In genomic region chr15:90869601-90870353, GRCh38 we compare ENCODE assay signal across 8 cellular contexts. TPM values are rescaled to one million over a fixed set of nuclear protein-coding genes. Genes with fewer than 3 reads are reported as not detected.
A peak's percentile ranks its signal among the peaks of the same experiment; 100 is the strongest.
DNase-seq lines count a peak whose midpoint lies in the region; ATAC-seq, FAIRE-seq and TF ChIP-seq lines count a peak whose summit lies in the region.

No MANE protein-coding gene starts in this region.

- no peak for TF ChIP-seq CTCF in K562 (IDR thresholded peaks at IDR 0.05 in 2 of 3, conservative IDR thresholded peaks at IDR 0.05 in 1 of 3; ENCODE audit: insufficient read depth in 2 of 3, low read depth in 1 of 3, low read length in 3 of 3)

- no peaks in the 10 kb centered on the region; a peak in 1 of 5 replicates for H3K27me3 ChIP-seq in K562 (ENCODE audit: control insufficient read depth in 2 of 2, insufficient read depth in 2 of 2, low read length in 2 of 2)
- no peaks in the 10 kb centered on the region for H3K27me3 ChIP-seq in skeletal muscle satellite cell (ENCODE audit: control insufficient read depth, insufficient read depth, low read length)

- no peaks in the 10 kb centered on the region for H3K9me1 ChIP-seq in K562 (ENCODE audit: control insufficient read depth, insufficient read depth, low read length)

- H3K4me3 ChIP-seq in K562 (peak overlapping the region; percentile 78), skeletal muscle satellite cell (ENCODE audit: low read length) (peak overlapping the region; percentile 97)

- peak; percentile 75 for TF ChIP-seq POLR2A in K562 (conservative IDR thresholded peaks at IDR 0.05)

- peak overlapping the region; percentile 96 for H3K27ac ChIP-seq in K562 (ENCODE audit: extremely low read depth, low read depth, low read length)

- BruUV-seq in K562 (replicated peaks; lab: Mats Ljungman, UMichigan): no TSS peak

- peak overlapping the region; percentile 62 for H2AFZ ChIP-seq in K562 (ENCODE audit: low read depth, low read length)

- intact Hi-C loops in K562 (cut with micrococcal nuclease): loop anchor here (1.0 to 5.0 kb wide), 4 partner anchors 28 to 217 kb away; partner anchors contain the start of gene BLM

- DNase-seq in activated CD8-positive, alpha-beta memory T cell treated with anti-CD3 and anti-CD28 coated beads for 24 hours: peak; percentile 75
- no peak for DNase-seq in activated CD8-positive, alpha-beta memory T cell treated with anti-CD3 and anti-CD28 coated beads, Interleukin-2, amount 50 U/mL, for 48 hours
- DNase-seq in RKO (ENCODE audit: low spot score) (peak; percentile 94), K562 (ENCODE audit: extremely low read depth in 1 of 4, low spot score in 3 of 4) (peak; percentile 73 to 93 (median 74)), iPS-NIHi11 (ENCODE audit: low spot score) (peak; percentile 42), superior temporal gyrus (ENCODE audit: extremely low spot score) (no peak), DMS79 (lab: John Stamatoyannopoulos, UW) (no peak)

- H3K4me2 ChIP-seq in K562 (ENCODE audit: insufficient read depth, low read length) (peak overlapping the region; percentile 91), skeletal muscle satellite cell (ENCODE audit: low read length) (peak overlapping the region; percentile 96)

- H3K9me3 ChIP-seq in K562 (replicated peaks; ENCODE audit: control insufficient read depth, insufficient read depth, low read depth, low read length) (no peaks in the 10 kb centered on the region), skeletal muscle satellite cell (replicated peaks; ENCODE audit: low read length) (no peaks in the 10 kb centered on the region)

- 4% methylated on average over 9 of the region's 9 CpGs for WGBS in K562 (ENCODE audit: insufficient coverage, low coverage, missing lambda C conversion rate)

- H3K4me1 ChIP-seq in K562 (replicated peaks in 1 of 2; ENCODE audit: control insufficient read depth in 2 of 2, insufficient read depth in 2 of 2, low read length in 2 of 2) (peaks cover 67 to 77% of the 10 kb centered on the region in 2 experiments), skeletal muscle satellite cell (ENCODE audit: control insufficient read depth, insufficient read depth, low read length) (peaks cover 55% of the 10 kb centered on the region)

- peaks cover 12% of the 10 kb centered on the region; the same call in 1 of the 2 replicates for H4K20me1 ChIP-seq in K562 (replicated peaks; ENCODE audit: control insufficient read depth, insufficient read depth, low read length)

- FAIRE-seq in K562 (lab: Jason Lieb, UNC): peak; percentile 95

- in situ Hi-C loops in K562 (cut with MboI): no loop called here

- POLR2A ChIA-PET in K562 (lab: Yijun Ruan, JAX): interaction anchor here (0.6 to 2.2 kb wide), 10 partner anchors 12 to 913 kb away, joined by 3 to 10 read pairs (median 4); no protein-coding TSS in a partner anchor

- peak overlapping the region; percentile 74 to 96 for H3K9ac ChIP-seq in K562 (ENCODE audit: insufficient read depth in 1 of 2, low read depth in 2 of 2, low read length in 2 of 2)
- H3K9ac ChIP-seq in skeletal muscle satellite cell (ENCODE audit: low read depth, low read length): peak overlapping the region; percentile 95

- peaks cover 17% of the 10 kb centered on the region for H3K36me3 ChIP-seq in K562 (ENCODE audit: control insufficient read depth, insufficient read depth, low read length)
- H3K36me3 ChIP-seq in skeletal muscle satellite cell (ENCODE audit: insufficient read depth, low read length): no peaks in the 10 kb centered on the region

- TF ChIP-seq EP300 in K562 (IDR thresholded peaks at IDR 0.05; ENCODE audit: low read length): no peak; the same call in 1 of the 2 replicates

- CTCF ChIA-PET in K562 (lab: Yijun Ruan, JAX; ENCODE audit: low intra/inter-chr PET ratio): no interaction called here

- H3K79me2 ChIP-seq in K562 (ENCODE audit: control insufficient read depth, insufficient read depth, low read length): peaks cover 50% of the 10 kb centered on the region

- peak in 1 of 2 experiments; percentile 22; a peak in 2 of 4 replicates for TF ChIP-seq RAD21 in K562 (CRISPR knock-in tag; conservative IDR thresholded peaks at IDR 0.05 in 1 of 2, IDR thresholded peaks at IDR 0.05 in 1 of 2)

- ATAC-seq in K562: peak; percentile 68

TF ChIP-seq in K562, 482 proteins besides CTCF, POLR2A, EP300 and RAD21 (continues in another document):
- 0 out of 2 replicates have a peak, but pooled peaks have one; percentile 32 for TF ChIP-seq RB1 (IDR thresholded peaks at IDR 0.05; ENCODE audit: low read depth)
- TF ChIP-seq FOXK2 (conservative IDR thresholded peaks at IDR 0.05 in 1 of 2, IDR thresholded peaks at IDR 0.05 in 1 of 2; ENCODE audit: low read depth in 2 of 2): peak; percentile 44 to 55; a peak in 2 of 4 replicates
- TF ChIP-seq ZNF644 (tag; IDR thresholded peaks at IDR 0.05; ENCODE audit: low read depth): 0 out of 2 replicates have a peak, but pooled peaks have one; percentile 60
- TF ChIP-seq, protein P1, sequence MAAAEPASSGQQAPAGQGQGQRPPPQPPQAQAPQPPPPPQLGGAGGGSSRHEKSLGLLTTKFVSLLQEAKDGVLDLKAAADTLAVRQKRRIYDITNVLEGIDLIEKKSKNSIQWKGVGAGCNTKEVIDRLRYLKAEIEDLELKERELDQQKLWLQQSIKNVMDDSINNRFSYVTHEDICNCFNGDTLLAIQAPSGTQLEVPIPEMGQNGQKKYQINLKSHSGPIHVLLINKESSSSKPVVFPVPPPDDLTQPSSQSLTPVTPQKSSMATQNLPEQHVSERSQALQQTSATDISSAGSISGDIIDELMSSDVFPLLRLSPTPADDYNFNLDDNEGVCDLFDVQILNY (CRISPR knock-in tag; IDR thresholded peaks at IDR 0.05): no peak

RNA-seq across cellular contexts. Expression of gene FURIN, which starts 1.4 kb away (rescaled TPM):
- total RNA-seq in K562 (2011; cell fraction: chromatin; rRNA removed; ENCODE audit: low replicate concordance): 29.3 and 88.9 TPM in 2 replicates
- total RNA-seq in K562 (2011; cell fraction: nucleolus; rRNA removed): 101 and 110 TPM in 2 replicates
- total RNA-seq in K562 (2011; cell fraction: nucleoplasm; rRNA removed): 63.1 TPM in 2 replicates
- 49.9 and 69.9 TPM in 2 replicates for total RNA-seq in K562 (2014; rRNA removed)
- 10.0 and 11.7 TPM in 2 replicates for total RNA-seq in K562 (2014; rRNA removed; fragmentation: Illumina TruSeq; extraction: Trizol)
- 34.8 and 36.0 TPM in 2 replicates for total RNA-seq in K562 (2015; rRNA removed; fragmentation: Illumina TruSeq; extraction: Trizol)
- total RNA-seq in K562 (2021): 93.5 and 99.9 TPM in 2 replicates
- 22.4 and 30.8 TPM in 2 replicates for polyA plus RNA-seq in K562 (2011; rRNA removed)
- 31.2 and 60.1 TPM in 2 replicates for polyA plus RNA-seq in K562 (2011; cell fraction: cytosol; rRNA removed)
- polyA plus RNA-seq in K562 (2011; cell fraction: nucleus; rRNA removed): 42.7 and 71.3 TPM in 2 replicates
- 74.8 and 95.4 TPM in 2 replicates for polyA plus RNA-seq in K562 (2012)
- 36.4 and 61.7 TPM in 2 replicates for polyA plus RNA-seq in K562 (2014; fragmentation: Illumina TruSeq; extraction: Trizol)
- 1 to 10 TPM in 1 of 2 experiments, under 1 TPM in 1; 0.92 to 1.1 TPM for polyA plus RNA-seq in K562 (2014; fragmentation: Nextera tagmentation; extraction: Ambion mirVana)
- 49.1 and 50.3 TPM in 2 replicates for polyA plus RNA-seq in K562 (2014; rRNA removed)
- 12.3 and 17.9 TPM in 2 replicates for polyA minus RNA-seq in K562 (2011; rRNA and poly(A)+ RNA removed)
- polyA minus RNA-seq in K562 (2011; cell fraction: cytosol; rRNA and poly(A)+ RNA removed): 47.5 and 65.9 TPM in 2 replicates
- polyA minus RNA-seq in K562 (2011; cell fraction: nucleus; rRNA and poly(A)+ RNA removed): 24.6 and 32.0 TPM in 2 replicates
- total RNA-seq in skeletal muscle satellite cell (2012; rRNA removed): 38.5 and 43.2 TPM in 2 replicates

RNA-seq across cellular contexts. Expression of gene FES, which starts 14.5 kb away (rescaled TPM):
- 3.7 and 18.5 TPM in 2 replicates for total RNA-seq in K562 (2011; cell fraction: chromatin; rRNA removed; ENCODE audit: low replicate concordance)
- 5.1 and 10.8 TPM in 2 replicates for total RNA-seq in K562 (2011; cell fraction: nucleolus; rRNA removed)
- total RNA-seq in K562 (2011; cell fraction: nucleoplasm; rRNA removed): 3.3 and 6.0 TPM in 2 replicates
- total RNA-seq in K562 (2014; rRNA removed): 0.86 and 1.6 TPM in 2 replicates
- total RNA-seq in K562 (2014; rRNA removed; fragmentation: Illumina TruSeq; extraction: Trizol): 0.73 and 1.1 TPM in 2 replicates
- total RNA-seq in K562 (2015; rRNA removed; fragmentation: Illumina TruSeq; extraction: Trizol): 0.72 and 1.1 TPM in 2 replicates
- total RNA-seq in K562 (2021): 1.3 and 2.6 TPM in 2 replicates
- 0.38 and 1.0 TPM in 2 replicates for polyA plus RNA-seq in K562 (2011; rRNA removed)
- 0.83 and 1.2 TPM in 2 replicates for polyA plus RNA-seq in K562 (2011; cell fraction: cytosol; rRNA removed)
- polyA plus RNA-seq in K562 (2011; cell fraction: nucleus; rRNA removed): 4.8 and 6.6 TPM in 2 replicates
- 1.1 and 2.8 TPM in 2 replicates for polyA plus RNA-seq in K562 (2012)
- 0.55 and 0.66 TPM in 2 replicates for polyA plus RNA-seq in K562 (2014; fragmentation: Illumina TruSeq; extraction: Trizol)
- polyA plus RNA-seq in K562 (2014; fragmentation: Nextera tagmentation; extraction: Ambion mirVana): under 1 TPM; 0.82 to 0.91 TPM
- polyA plus RNA-seq in K562 (2014; rRNA removed): 0.78 and 2.5 TPM in 2 replicates
- 0.14 and 0.45 TPM in 2 replicates for polyA minus RNA-seq in K562 (2011; rRNA and poly(A)+ RNA removed)
- polyA minus RNA-seq in K562 (2011; cell fraction: cytosol; rRNA and poly(A)+ RNA removed): 0.86 and 2.5 TPM in 2 replicates
- polyA minus RNA-seq in K562 (2011; cell fraction: nucleus; rRNA and poly(A)+ RNA removed): 4.0 and 4.3 TPM in 2 replicates
- 10.7 and 18.8 TPM in 2 replicates for total RNA-seq in skeletal muscle satellite cell (2012; rRNA removed)

RNA-seq across cellular contexts. Expression of gene MAN2A2, which starts 33.3 kb away (rescaled TPM):
- 447 and 1,128 TPM in 2 replicates for total RNA-seq in K562 (2011; cell fraction: chromatin; rRNA removed; ENCODE audit: low replicate concordance)
- total RNA-seq in K562 (2011; cell fraction: nucleolus; rRNA removed): 692 and 704 TPM in 2 replicates
- 460 and 506 TPM in 2 replicates for total RNA-seq in K562 (2011; cell fraction: nucleoplasm; rRNA removed)
- total RNA-seq in K562 (2014; rRNA removed) (35.0 and 53.7 TPM in 2 replicates), K562 (2014; rRNA removed; fragmentation: Illumina TruSeq; extraction: Trizol) (20.6 and 25.0 TPM in 2 replicates), K562 (2015; rRNA removed; fragmentation: Illumina TruSeq; extraction: Trizol) (43.3 and 43.4 TPM in 2 replicates), K562 (2021) (116 and 151 TPM in 2 replicates)
- polyA plus RNA-seq in K562 (2011; rRNA removed) (71.7 and 195 TPM in 2 replicates), K562 (2014; fragmentation: Illumina TruSeq; extraction: Trizol) (130 and 131 TPM in 2 replicates), K562 (2014; fragmentation: Nextera tagmentation; extraction: Ambion mirVana) (10 to 100 TPM in 1 of 2 experiments, 1 to 10 TPM in 1; 7.3 to 13.7 TPM), K562 (2014; rRNA removed) (114 and 121 TPM in 2 replicates)
- polyA plus RNA-seq in K562 (2011; cell fraction: cytosol; rRNA removed): 119 and 133 TPM in 2 replicates
- polyA plus RNA-seq in K562 (2011; cell fraction: nucleus; rRNA removed): 1,870 and 1,995 TPM in 2 replicates
- polyA plus RNA-seq in K562 (2012): 92.0 and 210 TPM in 2 replicates
- 30.7 and 41.4 TPM in 2 replicates for polyA minus RNA-seq in K562 (2011; rRNA and poly(A)+ RNA removed)
- polyA minus RNA-seq in K562 (2011; cell fraction: cytosol; rRNA and poly(A)+ RNA removed): 71.5 and 84.4 TPM in 2 replicates
- 264 and 379 TPM in 2 replicates for polyA minus RNA-seq in K562 (2011; cell fraction: nucleus; rRNA and poly(A)+ RNA removed)
- total RNA-seq in skeletal muscle satellite cell (2012; rRNA removed): 3.8 and 6.8 TPM in 2 replicates

Comparison
In these comparisons a context has a peak if more than half of its experiments do, and no peak if none do; other contexts are left out.
1. DNase-seq: peak in activated CD8-positive, alpha-beta memory T cell treated with anti-CD3 and anti-CD28 coated beads for 24 hours (single experiment), RKO (single experiment), K562 (4 of 4) and iPS-NIHi11 (single experiment); none in activated CD8-positive, alpha-beta memory T cell treated with anti-CD3 and anti-CD28 coated beads, Interleukin-2, amount 50 U/mL, for 48 hours (single experiment), superior temporal gyrus (single experiment) and DMS79 (single experiment).